In the genomic region with DNA sequence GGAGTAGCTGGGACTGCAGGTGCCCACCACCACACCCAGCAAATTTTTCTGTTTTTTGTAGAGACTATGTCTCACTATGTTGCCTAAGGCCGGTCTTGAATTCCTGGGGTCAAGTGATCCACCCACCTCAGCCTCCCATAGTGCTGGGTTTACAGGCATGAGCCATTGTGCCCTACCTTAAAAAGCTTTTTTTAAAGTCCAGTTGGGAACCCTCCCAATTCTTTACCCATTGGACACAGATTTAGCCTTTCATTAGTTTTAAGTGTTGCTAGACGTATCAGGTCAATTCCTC, we compare ENCODE assay signal across 1 cellular context.
TF ChIP-seq lines count a peak whose summit lies in the region.

No MANE protein-coding gene starts in this region.

TF ChIP-seq in GM23338, 12 proteins besides CTCF, POLR2A, EP300 and RAD21 (continued from another document):
- TF ChIP-seq, protein P1, sequence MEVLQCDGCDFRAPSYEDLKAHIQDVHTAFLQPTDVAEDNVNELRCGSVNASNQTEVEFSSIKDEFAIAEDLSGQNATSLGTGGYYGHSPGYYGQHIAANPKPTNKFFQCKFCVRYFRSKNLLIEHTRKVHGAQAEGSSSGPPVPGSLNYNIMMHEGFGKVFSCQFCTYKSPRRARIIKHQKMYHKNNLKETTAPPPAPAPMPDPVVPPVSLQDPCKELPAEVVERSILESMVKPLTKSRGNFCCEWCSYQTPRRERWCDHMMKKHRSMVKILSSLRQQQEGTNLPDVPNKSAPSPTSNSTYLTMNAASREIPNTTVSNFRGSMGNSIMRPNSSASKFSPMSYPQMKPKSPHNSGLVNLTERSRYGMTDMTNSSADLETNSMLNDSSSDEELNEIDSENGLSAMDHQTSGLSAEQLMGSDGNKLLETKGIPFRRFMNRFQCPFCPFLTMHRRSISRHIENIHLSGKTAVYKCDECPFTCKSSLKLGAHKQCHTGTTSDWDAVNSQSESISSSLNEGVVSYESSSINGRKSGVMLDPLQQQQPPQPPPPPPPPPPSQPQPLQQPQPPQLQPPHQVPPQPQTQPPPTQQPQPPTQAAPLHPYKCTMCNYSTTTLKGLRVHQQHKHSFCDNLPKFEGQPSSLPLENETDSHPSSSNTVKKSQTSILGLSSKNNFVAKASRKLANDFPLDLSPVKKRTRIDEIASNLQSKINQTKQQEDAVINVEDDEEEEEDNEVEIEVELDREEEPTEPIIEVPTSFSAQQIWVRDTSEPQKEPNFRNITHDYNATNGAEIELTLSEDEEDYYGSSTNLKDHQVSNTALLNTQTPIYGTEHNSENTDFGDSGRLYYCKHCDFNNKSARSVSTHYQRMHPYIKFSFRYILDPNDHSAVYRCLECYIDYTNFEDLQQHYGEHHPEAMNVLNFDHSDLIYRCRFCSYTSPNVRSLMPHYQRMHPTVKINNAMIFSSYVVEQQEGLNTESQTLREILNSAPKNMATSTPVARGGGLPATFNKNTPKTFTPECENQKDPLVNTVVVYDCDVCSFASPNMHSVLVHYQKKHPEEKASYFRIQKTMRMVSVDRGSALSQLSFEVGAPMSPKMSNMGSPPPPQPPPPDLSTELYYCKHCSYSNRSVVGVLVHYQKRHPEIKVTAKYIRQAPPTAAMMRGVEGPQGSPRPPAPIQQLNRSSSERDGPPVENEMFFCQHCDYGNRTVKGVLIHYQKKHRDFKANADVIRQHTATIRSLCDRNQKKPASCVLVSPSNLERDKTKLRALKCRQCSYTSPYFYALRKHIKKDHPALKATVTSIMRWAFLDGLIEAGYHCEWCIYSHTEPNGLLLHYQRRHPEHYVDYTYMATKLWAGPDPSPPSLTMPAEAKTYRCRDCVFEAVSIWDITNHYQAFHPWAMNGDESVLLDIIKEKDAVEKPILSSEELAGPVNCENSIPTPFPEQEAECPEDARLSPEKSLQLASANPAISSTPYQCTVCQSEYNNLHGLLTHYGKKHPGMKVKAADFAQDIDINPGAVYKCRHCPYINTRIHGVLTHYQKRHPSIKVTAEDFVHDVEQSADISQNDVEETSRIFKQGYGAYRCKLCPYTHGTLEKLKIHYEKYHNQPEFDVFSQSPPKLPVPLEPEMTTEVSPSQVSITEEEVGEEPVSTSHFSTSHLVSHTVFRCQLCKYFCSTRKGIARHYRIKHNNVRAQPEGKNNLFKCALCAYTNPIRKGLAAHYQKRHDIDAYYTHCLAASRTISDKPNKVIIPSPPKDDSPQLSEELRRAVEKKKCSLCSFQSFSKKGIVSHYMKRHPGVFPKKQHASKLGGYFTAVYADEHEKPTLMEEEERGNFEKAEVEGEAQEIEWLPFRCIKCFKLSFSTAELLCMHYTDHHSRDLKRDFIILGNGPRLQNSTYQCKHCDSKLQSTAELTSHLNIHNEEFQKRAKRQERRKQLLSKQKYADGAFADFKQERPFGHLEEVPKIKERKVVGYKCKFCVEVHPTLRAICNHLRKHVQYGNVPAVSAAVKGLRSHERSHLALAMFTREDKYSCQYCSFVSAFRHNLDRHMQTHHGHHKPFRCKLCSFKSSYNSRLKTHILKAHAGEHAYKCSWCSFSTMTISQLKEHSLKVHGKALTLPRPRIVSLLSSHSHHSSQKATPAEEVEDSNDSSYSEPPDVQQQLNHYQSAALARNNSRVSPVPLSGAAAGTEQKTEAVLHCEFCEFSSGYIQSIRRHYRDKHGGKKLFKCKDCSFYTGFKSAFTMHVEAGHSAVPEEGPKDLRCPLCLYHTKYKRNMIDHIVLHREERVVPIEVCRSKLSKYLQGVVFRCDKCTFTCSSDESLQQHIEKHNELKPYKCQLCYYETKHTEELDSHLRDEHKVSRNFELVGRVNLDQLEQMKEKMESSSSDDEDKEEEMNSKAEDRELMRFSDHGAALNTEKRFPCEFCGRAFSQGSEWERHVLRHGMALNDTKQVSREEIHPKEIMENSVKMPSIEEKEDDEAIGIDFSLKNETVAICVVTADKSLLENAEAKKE (CRISPR knock-in tag; IDR thresholded peaks at IDR 0.05), result no peak
- TF ChIP-seq CREB1 (CRISPR knock-in tag; IDR thresholded peaks at IDR 0.05; ENCODE audit: low read depth) (no peak), EZH2 (IDR thresholded peaks at IDR 0.05; ENCODE audit: low read depth, unreplicated experiment) (no peak), EZH2phosphoT487 (IDR thresholded peaks at IDR 0.05; ENCODE audit: unreplicated experiment) (no peak), JUNB (IDR thresholded peaks at IDR 0.05; ENCODE audit: unreplicated experiment) (no peak)
- TF ChIP-seq, protein P2, sequence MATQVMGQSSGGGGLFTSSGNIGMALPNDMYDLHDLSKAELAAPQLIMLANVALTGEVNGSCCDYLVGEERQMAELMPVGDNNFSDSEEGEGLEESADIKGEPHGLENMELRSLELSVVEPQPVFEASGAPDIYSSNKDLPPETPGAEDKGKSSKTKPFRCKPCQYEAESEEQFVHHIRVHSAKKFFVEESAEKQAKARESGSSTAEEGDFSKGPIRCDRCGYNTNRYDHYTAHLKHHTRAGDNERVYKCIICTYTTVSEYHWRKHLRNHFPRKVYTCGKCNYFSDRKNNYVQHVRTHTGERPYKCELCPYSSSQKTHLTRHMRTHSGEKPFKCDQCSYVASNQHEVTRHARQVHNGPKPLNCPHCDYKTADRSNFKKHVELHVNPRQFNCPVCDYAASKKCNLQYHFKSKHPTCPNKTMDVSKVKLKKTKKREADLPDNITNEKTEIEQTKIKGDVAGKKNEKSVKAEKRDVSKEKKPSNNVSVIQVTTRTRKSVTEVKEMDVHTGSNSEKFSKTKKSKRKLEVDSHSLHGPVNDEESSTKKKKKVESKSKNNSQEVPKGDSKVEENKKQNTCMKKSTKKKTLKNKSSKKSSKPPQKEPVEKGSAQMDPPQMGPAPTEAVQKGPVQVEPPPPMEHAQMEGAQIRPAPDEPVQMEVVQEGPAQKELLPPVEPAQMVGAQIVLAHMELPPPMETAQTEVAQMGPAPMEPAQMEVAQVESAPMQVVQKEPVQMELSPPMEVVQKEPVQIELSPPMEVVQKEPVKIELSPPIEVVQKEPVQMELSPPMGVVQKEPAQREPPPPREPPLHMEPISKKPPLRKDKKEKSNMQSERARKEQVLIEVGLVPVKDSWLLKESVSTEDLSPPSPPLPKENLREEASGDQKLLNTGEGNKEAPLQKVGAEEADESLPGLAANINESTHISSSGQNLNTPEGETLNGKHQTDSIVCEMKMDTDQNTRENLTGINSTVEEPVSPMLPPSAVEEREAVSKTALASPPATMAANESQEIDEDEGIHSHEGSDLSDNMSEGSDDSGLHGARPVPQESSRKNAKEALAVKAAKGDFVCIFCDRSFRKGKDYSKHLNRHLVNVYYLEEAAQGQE (IDR thresholded peaks at IDR 0.05; ENCODE audit: unreplicated experiment), result no peak
